ENCODE assay signal across 16 cellular contexts in the genomic region with DNA sequence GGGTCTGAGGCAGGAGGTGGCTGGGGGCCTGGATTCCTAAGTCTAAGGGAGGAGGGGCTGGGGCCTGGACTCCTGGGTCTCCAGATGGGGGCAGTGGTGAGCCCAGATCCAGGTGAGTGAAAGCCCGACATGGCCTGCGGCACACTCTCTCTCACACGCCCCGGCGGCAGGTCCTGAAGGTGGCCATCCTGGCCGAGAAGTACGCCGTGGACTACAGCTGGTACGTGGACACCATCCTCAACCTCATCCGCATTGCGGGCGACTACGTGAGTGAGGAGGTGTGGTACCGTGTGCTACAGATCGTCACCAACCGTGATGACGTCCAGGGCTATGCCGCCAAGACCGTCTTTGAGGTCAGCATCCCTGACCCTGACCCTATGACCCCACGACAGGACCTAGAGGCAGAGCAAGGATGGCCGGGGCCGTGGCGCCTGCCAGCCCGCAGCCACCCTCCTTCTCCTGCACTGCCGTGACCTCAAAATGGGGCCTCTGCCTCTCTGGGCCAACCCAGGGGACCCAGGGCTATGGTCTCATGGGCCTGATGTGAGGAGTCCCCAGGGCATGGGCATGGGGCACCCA. TPM values are rescaled to one million over a fixed set of nuclear protein-coding genes. Genes with fewer than 3 reads are reported as not detected.
DNase-seq lines count a peak whose midpoint lies in the region; ATAC-seq and TF ChIP-seq lines count a peak whose summit lies in the region.
"Had no signal": no experiment of that assay in that cellular context is flagged by ENCODE, and none has a peak within 500 bp of the region (broad histone marks: within the 10 kb centered on the region; RNA-seq: fewer than 3 reads in every experiment).

No MANE protein-coding gene starts in this region.

- H3K9me3 ChIP-seq in prostate gland: no peaks in the 10 kb centered on the region
- H3K9me3 ChIP-seq: thyroid gland had no signal

- H3K27me3 ChIP-seq in prostate gland (replicated peaks; ENCODE audit: insufficient read depth): no peaks in the 10 kb centered on the region
- H3K27me3 ChIP-seq: thyroid gland had no signal

- no peaks in the 10 kb centered on the region for H3K27me3 Mint-ChIP-seq in mesothelial cell of epicardium (ENCODE audit: low read depth)
- H3K27me3 Mint-ChIP-seq: activated naive CD8-positive, alpha-beta T cell had no signal

- no peak overlapping the region for H3K4me3 Mint-ChIP-seq in mesothelial cell of epicardium
- H3K4me3 Mint-ChIP-seq: activated naive CD8-positive, alpha-beta T cell; natural killer cell had no signal

- no peak overlapping the region for H3K27ac ChIP-seq in VCaP
- no peak overlapping the region for H3K27ac ChIP-seq in prostate gland
- H3K27ac ChIP-seq: coronary artery, PC-9, thyroid gland had no signal

- H3K4me3 ChIP-seq in GM12865 (ENCODE audit: low read depth, low read length) (no peak overlapping the region), prostate gland (no peak overlapping the region)
- H3K4me3 ChIP-seq: coronary artery, PC-9, thyroid gland had no signal

- peaks cover 4% of the 10 kb centered on the region for H3K4me1 Mint-ChIP-seq in mesothelial cell of epicardium
- H3K4me1 Mint-ChIP-seq: natural killer cell had no signal

- peaks cover 38% of the 10 kb centered on the region for H3K36me3 Mint-ChIP-seq in mesothelial cell of epicardium
- H3K36me3 Mint-ChIP-seq: activated naive CD8-positive, alpha-beta T cell; natural killer cell had no signal

- TF ChIP-seq POLR2A in prostate gland (IDR thresholded peaks at IDR 0.05): no peak

- DNase-seq in COLO668 (lab: John Stamatoyannopoulos, UW; ENCODE audit: unreplicated experiment) (peak; percentile 18), GM12865 (ENCODE audit: low read depth) (no peak), islet precursor cell (peak; percentile 56), NCI-H2171 (lab: John Stamatoyannopoulos, UW) (no peak), prostate gland (ENCODE audit: low spot score) (no peak), mesothelial cell of epicardium (ENCODE audit: low spot score in 2 of 2, unreplicated experiment in 2 of 2) (no peak)
- DNase-seq: natural killer cell, PC-9, T-helper 1 cell, thyroid gland had no signal

- H3K9me3 Mint-ChIP-seq in mesothelial cell of epicardium: no peaks in the 10 kb centered on the region
- H3K9me3 Mint-ChIP-seq: natural killer cell had no signal

- peak; percentile 18 for TF ChIP-seq CTCF in GM12865 (IDR thresholded peaks at IDR 0.05; ENCODE audit: insufficient read depth, low read depth, low read length, missing control alignments)
- peak; percentile 12; the same call in 1 of the 2 replicates for TF ChIP-seq CTCF in VCaP (conservative IDR thresholded peaks at IDR 0.05)
- TF ChIP-seq CTCF in prostate gland (IDR thresholded peaks at IDR 0.05): no peak
- no peak for TF ChIP-seq CTCF in mesothelial cell of epicardium (IDR thresholded peaks at IDR 0.05; ENCODE audit: unreplicated experiment)

- 91% methylated on average over 22 of the region's 25 CpGs for WGBS in prostate gland

- no peaks in the 10 kb centered on the region for H3K4me1 ChIP-seq in prostate gland (replicated peaks)

- intact Hi-C loops in prostate gland (cut with DNase I): no loop called here

- H3K27ac Mint-ChIP-seq in mesothelial cell of epicardium: no peak overlapping the region
- H3K27ac Mint-ChIP-seq: activated naive CD8-positive, alpha-beta T cell; natural killer cell had no signal

- no peak for ATAC-seq in HG03095 (IDR thresholded peaks at IDR 0.05; ENCODE audit: unreplicated experiment)

- H3K36me3 ChIP-seq in prostate gland: peaks cover 5 to 20% of the 10 kb centered on the region in 2 donors

RNA-seq across cellular contexts. Expression of gene FUZ, which starts 13.2 kb away (rescaled TPM):
- total RNA-seq in prostate gland: 10 to 100 TPM; 39.2 to 45.4 TPM
- 23.1 to 25.8 TPM (median 23.2 TPM) in 3 replicates for total RNA-seq in mesothelial cell of epicardium

RNA-seq across cellular contexts. Expression of gene MED25, which starts 18.2 kb away (rescaled TPM):
- total RNA-seq in prostate gland: 100 to 1,000 TPM in 1 of 2 donors, 10 to 100 TPM in 1; 38.4 to 173 TPM
- total RNA-seq in mesothelial cell of epicardium: 103 to 107 TPM (median 105 TPM) in 3 replicates

RNA-seq across cellular contexts. Expression of gene AP2A1, which starts 33.1 kb away (rescaled TPM):
- 100 to 1,000 TPM in 1 of 2 donors, 10 to 100 TPM in 1; 62.7 to 252 TPM for total RNA-seq in prostate gland
- total RNA-seq in mesothelial cell of epicardium: 84.6 to 89.6 TPM (median 85.2 TPM) in 3 replicates

RNA-seq across cellular contexts. Expression of gene TSKS, which starts 36.8 kb away (rescaled TPM):
- 10 to 100 TPM in 1 of 2 donors, not detected in 1; 10.6 TPM for total RNA-seq in prostate gland
- total RNA-seq in mesothelial cell of epicardium: not detected in 3 replicates
- total RNA-seq: glomerular endothelial cell, LHCN-M2, PC-9 had no signal

RNA-seq across cellular contexts. Expression of gene PTOV1, which starts 51.1 kb away (rescaled TPM):
- total RNA-seq in prostate gland (100 to 1,000 TPM; 179 to 252 TPM), mesothelial cell of epicardium (415 to 431 TPM (median 422 TPM) in 3 replicates)

Comparison
In these comparisons a context has a peak if more than half of its experiments do, and no peak if none do; other contexts are left out.
1. DNase-seq: peak in COLO668 (single experiment) and islet precursor cell (single experiment); none in GM12865 (single experiment), NCI-H2171 (single experiment), prostate gland (single experiment) and mesothelial cell of epicardium (0 of 2).
2. CTCF ChIP-seq: peak in GM12865 (single experiment) and VCaP (single experiment); none in prostate gland (0 of 4) and mesothelial cell of epicardium (single experiment).